Comparison of ENCODE assay signal across 8 cellular contexts in the genomic region with DNA sequence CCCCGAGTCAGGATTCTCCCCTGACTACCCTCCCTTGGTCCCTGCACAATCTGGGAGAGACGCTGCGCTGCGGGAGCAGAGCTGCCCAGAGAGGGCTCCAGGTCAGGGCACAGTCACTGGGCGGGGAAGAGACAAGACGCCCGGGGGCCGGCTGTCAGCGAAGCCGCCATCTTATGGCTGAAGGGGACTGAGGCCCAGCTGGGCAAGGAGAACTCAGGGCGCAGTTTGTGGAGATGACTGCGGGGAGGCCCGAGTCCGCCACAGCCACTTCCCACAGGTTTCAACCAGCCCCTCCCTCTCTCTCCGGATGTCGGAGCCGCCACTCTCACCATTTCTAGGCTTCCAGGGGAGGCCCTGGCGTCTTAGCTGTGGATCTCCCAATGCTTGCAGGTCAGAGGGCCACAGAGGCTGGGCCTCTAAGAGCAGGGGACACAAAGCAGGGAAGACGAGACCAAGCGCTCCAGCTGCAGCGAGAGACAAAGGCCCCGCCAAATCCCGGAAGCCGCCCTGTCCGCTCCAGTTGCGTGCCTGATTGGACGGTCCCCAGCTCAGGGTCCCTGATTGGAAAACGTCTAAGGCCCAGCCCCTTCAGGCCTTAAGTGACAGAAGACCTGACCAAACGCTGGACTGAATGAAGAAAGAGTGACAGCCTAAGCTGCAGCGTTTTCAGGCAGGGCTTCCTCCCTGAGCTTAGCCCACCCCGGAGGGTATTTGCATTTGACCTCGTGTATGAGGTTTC. TPM values are rescaled to one million over a fixed set of nuclear protein-coding genes. Genes with fewer than 3 reads are reported as not detected.
DNase-seq lines count a peak whose midpoint lies in the region; ATAC-seq, FAIRE-seq and TF ChIP-seq lines count a peak whose summit lies in the region.

ZNF724 (minus strand) TSS at position 484 of the 739 bp plus-strand sequence; CDS start at position 332, 152 bp downstream.

- peak within 1 kb of the TSS; percentile 93 to 99 for H3K4me3 Mint-ChIP-seq in stimulated activated naive CD8-positive, alpha-beta T cell treated with anti-CD3 and anti-CD28 coated beads, Interleukin-15, amount 100 ng/mL, for 72 hours

- H3K9me3 ChIP-seq in neural cell (ENCODE audit: low read length), result no peaks in the 10 kb centered on the region

- H3K4me3 ChIP-seq in foreskin fibroblast (ENCODE audit: low read depth in 1 of 2, low read length in 2 of 2) (peak within 1 kb of the TSS; percentile 57 to 80), neural cell (ENCODE audit: low read length) (peak within 1 kb of the TSS; percentile 79)

- TF ChIP-seq EP300 in neural cell (conservative IDR thresholded peaks at IDR 0.05; ENCODE audit: poor library complexity, severe bottlenecking), result no peak

- peak within 1 kb of the TSS; percentile 34 for H3K4me2 ChIP-seq in neural cell (ENCODE audit: low read length)

- no peaks in the 10 kb centered on the region for H3F3A ChIP-seq in neural cell (ENCODE audit: insufficient read depth, low read length, poor library complexity, severe bottlenecking)

- peak within 1 kb of the TSS; percentile 68 for H3K9ac ChIP-seq in neural cell (ENCODE audit: low read length)

- peaks cover 25% of the 10 kb centered on the region for H3K4me1 Mint-ChIP-seq in stimulated activated naive CD8-positive, alpha-beta T cell treated with anti-CD3 and anti-CD28 coated beads, Interleukin-15, amount 100 ng/mL, for 72 hours

- DNase-seq in ELF-1 (ENCODE audit: low read depth, low spot score) (peak; percentile 99), H54 (ENCODE audit: insufficient read length, low spot score) (peak; percentile 68), M059J (ENCODE audit: low read depth) (peak; percentile 98), SIG-M5 (lab: John Stamatoyannopoulos, UW) (peak; percentile 44), activated gamma-delta T cell (lab: John Stamatoyannopoulos, UW) (peak; percentile 51), foreskin fibroblast (peak; percentile 94 to 98)
- DNase-seq in stimulated activated naive CD8-positive, alpha-beta T cell treated with anti-CD3 and anti-CD28 coated beads, Interleukin-15, amount 100 ng/mL, for 72 hours, result peak; percentile 88 to 95

- H3K79me2 ChIP-seq in neural cell (replicated peaks; ENCODE audit: insufficient read depth, low read length), result peaks cover 19% of the 10 kb centered on the region

- no peaks in the 10 kb centered on the region for H3K9me2 ChIP-seq in neural cell (ENCODE audit: insufficient read depth, low read length)

- peak within 1 kb of the TSS; percentile 65 for H3K27ac ChIP-seq in neural cell (ENCODE audit: low read length)

- TF ChIP-seq POLR2A in H54 (IDR thresholded peaks at IDR 0.05; ENCODE audit: low read depth, low read length), result peak; percentile 55; the same call in 1 of the 2 replicates

- no peaks in the 10 kb centered on the region for H4K20me1 ChIP-seq in neural cell (ENCODE audit: insufficient read depth)

- TF ChIP-seq CTCF in foreskin fibroblast (IDR thresholded peaks at IDR 0.05; ENCODE audit: low read depth, low read length), result no peak
- TF ChIP-seq CTCF in neural cell (IDR thresholded peaks at IDR 0.05; ENCODE audit: poor library complexity, severe bottlenecking), result peak; percentile 13

- H3K27me3 Mint-ChIP-seq in stimulated activated naive CD8-positive, alpha-beta T cell treated with anti-CD3 and anti-CD28 coated beads, Interleukin-15, amount 100 ng/mL, for 72 hours, result no peaks in the 10 kb centered on the region

- peak; percentile 99 for ATAC-seq in stimulated activated naive CD8-positive, alpha-beta T cell treated with anti-CD3 and anti-CD28 coated beads, Interleukin-15, amount 100 ng/mL, for 72 hours

- H2AFZ ChIP-seq in neural cell (ENCODE audit: low read depth, low read length), result peak within 1 kb of the TSS; percentile 19

- peaks cover 0 to 2% of the 10 kb centered on the region in 2 donors for H3K9me3 Mint-ChIP-seq in stimulated activated naive CD8-positive, alpha-beta T cell treated with anti-CD3 and anti-CD28 coated beads, Interleukin-15, amount 100 ng/mL, for 72 hours

- TF ChIP-seq RAD21 in neural cell (conservative IDR thresholded peaks at IDR 0.05), result no peak

- peak within 1 kb of the TSS; percentile 95 to 97 for H3K27ac Mint-ChIP-seq in stimulated activated naive CD8-positive, alpha-beta T cell treated with anti-CD3 and anti-CD28 coated beads, Interleukin-15, amount 100 ng/mL, for 72 hours

- peak; percentile 58 for FAIRE-seq in H54 (lab: Jason Lieb, UNC)

- H3K36me3 ChIP-seq in neural cell (ENCODE audit: insufficient read depth, low read length), result no peaks in the 10 kb centered on the region

- no peaks in the 10 kb centered on the region for H3K27me3 ChIP-seq in neural cell (ENCODE audit: insufficient read depth, low read depth, low read length)

TF ChIP-seq in neural cell, 6 proteins besides CTCF, POLR2A, EP300 and RAD21:
- TF ChIP-seq MXI1 (conservative IDR thresholded peaks at IDR 0.05; ENCODE audit: poor library complexity, severe bottlenecking) (peak; percentile 98), SMC3 (conservative IDR thresholded peaks at IDR 0.05; ENCODE audit: poor library complexity) (peak; percentile 35), REST (IDR thresholded peaks at IDR 0.05; ENCODE audit: borderline replicate concordance) (peak; percentile 28), EZH2 (IDR thresholded peaks at IDR 0.05; ENCODE audit: borderline replicate concordance, insufficient read depth, low read length, poor library complexity, severe bottlenecking) (no peak), TAF1 (IDR thresholded peaks at IDR 0.05; ENCODE audit: low read depth) (peak; percentile 75), POLR2AphosphoS5 (IDR thresholded peaks at IDR 0.05) (peak; percentile 78)

RNA-seq across cellular contexts. Expression of gene ZNF724, which starts in this region (rescaled TPM):
- 11.1 and 14.0 TPM in 2 replicates for total RNA-seq in M059J (2014; rRNA removed; shearing (Covaris generic))
- polyA plus RNA-seq in neural cell, result 2.4 and 3.2 TPM in 2 replicates
- polyA minus RNA-seq in neural cell, result 22.4 and 26.3 TPM in 2 replicates

Comparison
In these comparisons a context has a peak if more than half of its experiments do, and no peak if none do; other contexts are left out.
1. Peak in every context shown above with its lines: DNase-seq, ATAC-seq, H3K4me3 ChIP-seq and H3K27ac ChIP-seq.
2. DNase-seq: peak in every context shown above with its lines; median percentile 99 in ELF-1; 98 in M059J; 96 in foreskin fibroblast; 92 in stimulated activated naive CD8-positive, alpha-beta T cell treated with anti-CD3 and anti-CD28 coated beads, Interleukin-15, amount 100 ng/mL, for 72 hours; 68 in H54; 51 in activated gamma-delta T cell; 44 in SIG-M5.